ENCODE assay signal across 9 cellular contexts in genomic region chr1:15627343-15627988, GRCh38. TPM values are rescaled to one million over a fixed set of nuclear protein-coding genes. Genes with fewer than 3 reads are reported as not detected.
DNase-seq lines count a peak whose midpoint lies in the region; ATAC-seq and TF ChIP-seq lines count a peak whose summit lies in the region.
"Had no signal": no experiment of that assay in that cellular context is flagged by ENCODE, and none has a peak within 500 bp of the region (broad histone marks: within the 10 kb centered on the region; RNA-seq: fewer than 3 reads in every experiment).

No MANE protein-coding gene starts in this region.

- TF ChIP-seq POLR2A in esophagus muscularis mucosa (IDR thresholded peaks at IDR 0.05; ENCODE audit: low read depth) = no peak

- DNase-seq in fibroblast of gingiva (ENCODE audit: low read depth) (peak; percentile 17), amniotic stem cell (lab: John Stamatoyannopoulos, UW) (no peak), esophagus muscularis mucosa (ENCODE audit: extremely low spot score) (no peak)
- DNase-seq in stimulated activated CD4-positive, alpha-beta T cell treated with anti-CD3 and anti-CD28 coated beads, Interleukin-2, amount 100 ng/mL, for 48 hours = no peak

- H3K4me3 ChIP-seq in BLaER1 treated with 17β-estradiol and CSF1 and Interleukin-3, amounts not matched to agents 10 nM and 100 nM = no peak overlapping the region
- H3K4me3 ChIP-seq in esophagus muscularis mucosa = no peak overlapping the region
- H3K4me3 ChIP-seq: testis had no signal

- 60% methylated on average over 4 of the region's 4 CpGs for WGBS in esophagus muscularis mucosa

- H3K9me3 ChIP-seq in BLaER1 treated with 17β-estradiol and CSF1 and Interleukin-3, amounts not matched to agents 10 nM and 100 nM (replicated peaks in 1 of 11) = no peaks in the 10 kb centered on the region
- H3K9me3 ChIP-seq in esophagus muscularis mucosa = no peaks in the 10 kb centered on the region
- H3K9me3 ChIP-seq: testis had no signal

- H3K27me3 ChIP-seq in BLaER1 treated with 17β-estradiol and CSF1 and Interleukin-3, amounts not matched to agents 10 nM and 100 nM = no peaks in the 10 kb centered on the region
- H3K27me3 ChIP-seq in esophagus muscularis mucosa = no peaks in the 10 kb centered on the region
- H3K27me3 ChIP-seq: testis had no signal

- TF ChIP-seq EP300 in esophagus muscularis mucosa (IDR thresholded peaks at IDR 0.05) = no peak

- peaks cover 62 to 82% (median 65%) of the 10 kb centered on the region in 11 experiments for H3K36me3 ChIP-seq in BLaER1 treated with 17β-estradiol and CSF1 and Interleukin-3, amounts not matched to agents 10 nM and 100 nM
- peaks cover 0 to 55% (median 32%) of the 10 kb centered on the region in 4 donors for H3K36me3 ChIP-seq in esophagus muscularis mucosa

- TF ChIP-seq CTCF in esophagus muscularis mucosa (IDR thresholded peaks at IDR 0.05) = no peak

- H4K20me1 ChIP-seq in BLaER1 treated with 17β-estradiol and CSF1 and Interleukin-3, amounts not matched to agents 10 nM and 100 nM = peaks cover 59 to 99% (median 89%) of the 10 kb centered on the region in 11 experiments; a peak in 21 of 22 replicates

- H3K9ac ChIP-seq in BLaER1 treated with 17β-estradiol and CSF1 and Interleukin-3, amounts not matched to agents 10 nM and 100 nM = peak overlapping the region in 3 of 11 experiments; percentile 7 to 19 (median 9); a peak in 3 of 22 replicates

- H3K4me2 ChIP-seq in BLaER1 treated with 17β-estradiol and CSF1 and Interleukin-3, amounts not matched to agents 10 nM and 100 nM = peak overlapping the region; percentile 47 to 87 (median 56); a peak in 20 of 22 replicates

- intact Hi-C loops in esophagus muscularis mucosa (cut with DNase I) = no loop called here

- ATAC-seq in GM19463 (IDR thresholded peaks at IDR 0.05; ENCODE audit: unreplicated experiment) = peak; percentile 92
- peak; percentile 72 for ATAC-seq in HG03378 (IDR thresholded peaks at IDR 0.05; ENCODE audit: unreplicated experiment)
- no peak for ATAC-seq in HG03039 (IDR thresholded peaks at IDR 0.05; ENCODE audit: unreplicated experiment)

- peaks cover 33 to 65% (median 49%) of the 10 kb centered on the region in 10 experiments for H3K4me1 ChIP-seq in BLaER1 treated with 17β-estradiol and CSF1 and Interleukin-3, amounts not matched to agents 10 nM and 100 nM
- H3K4me1 ChIP-seq in esophagus muscularis mucosa = peaks cover 18 to 34% (median 25%) of the 10 kb centered on the region in 4 donors

- H3K27ac ChIP-seq in BLaER1 treated with 17β-estradiol and CSF1 and Interleukin-3, amounts not matched to agents 10 nM and 100 nM = peak overlapping the region in 4 of 11 experiments; percentile 7 to 29 (median 18); a peak in 2 of 22 replicates
- no peak overlapping the region for H3K27ac ChIP-seq in esophagus muscularis mucosa (replicated peaks in 1 of 4)
- H3K27ac ChIP-seq: testis had no signal

RNA-seq across cellular contexts. Expression of gene DDI2, which starts 10.2 kb away (rescaled TPM):
- 10 to 100 TPM; 14.4 to 24.9 (median 17.2) TPM for total RNA-seq in esophagus muscularis mucosa

RNA-seq across cellular contexts. Expression of gene AGMAT, which starts 42.6 kb away (rescaled TPM):
- not detected for total RNA-seq in esophagus muscularis mucosa

RNA-seq across cellular contexts. Expression of gene PLEKHM2, which starts 56.7 kb away (rescaled TPM):
- total RNA-seq in esophagus muscularis mucosa = 10 to 100 TPM; 44.4 to 68.2 (median 55.2) TPM
